1 cellular context compared by ENCODE assay signal in the genomic region with DNA sequence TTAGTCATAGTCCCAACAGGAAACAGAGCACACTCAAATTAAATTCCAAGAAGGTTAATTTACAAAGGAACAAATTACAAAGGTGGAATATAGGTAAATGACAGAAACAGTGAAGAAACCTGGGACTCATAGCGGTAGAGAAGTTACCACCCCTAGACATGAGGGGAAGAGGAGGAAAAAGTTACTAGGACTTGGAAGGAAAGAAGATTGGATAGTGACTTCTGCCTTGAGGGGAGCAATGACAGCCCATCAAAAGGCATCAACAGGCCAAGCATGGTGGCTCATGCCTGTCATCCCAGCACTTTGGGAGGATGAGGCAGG.
A peak's percentile ranks its signal among the peaks of the same experiment; 100 is the strongest.
TF ChIP-seq lines count a peak whose summit lies in the region.

No MANE protein-coding gene starts in this region.

TF ChIP-seq in K562, 482 proteins besides CTCF, POLR2A, EP300 and RAD21 (continued from another document):
- TF ChIP-seq, protein P1, sequence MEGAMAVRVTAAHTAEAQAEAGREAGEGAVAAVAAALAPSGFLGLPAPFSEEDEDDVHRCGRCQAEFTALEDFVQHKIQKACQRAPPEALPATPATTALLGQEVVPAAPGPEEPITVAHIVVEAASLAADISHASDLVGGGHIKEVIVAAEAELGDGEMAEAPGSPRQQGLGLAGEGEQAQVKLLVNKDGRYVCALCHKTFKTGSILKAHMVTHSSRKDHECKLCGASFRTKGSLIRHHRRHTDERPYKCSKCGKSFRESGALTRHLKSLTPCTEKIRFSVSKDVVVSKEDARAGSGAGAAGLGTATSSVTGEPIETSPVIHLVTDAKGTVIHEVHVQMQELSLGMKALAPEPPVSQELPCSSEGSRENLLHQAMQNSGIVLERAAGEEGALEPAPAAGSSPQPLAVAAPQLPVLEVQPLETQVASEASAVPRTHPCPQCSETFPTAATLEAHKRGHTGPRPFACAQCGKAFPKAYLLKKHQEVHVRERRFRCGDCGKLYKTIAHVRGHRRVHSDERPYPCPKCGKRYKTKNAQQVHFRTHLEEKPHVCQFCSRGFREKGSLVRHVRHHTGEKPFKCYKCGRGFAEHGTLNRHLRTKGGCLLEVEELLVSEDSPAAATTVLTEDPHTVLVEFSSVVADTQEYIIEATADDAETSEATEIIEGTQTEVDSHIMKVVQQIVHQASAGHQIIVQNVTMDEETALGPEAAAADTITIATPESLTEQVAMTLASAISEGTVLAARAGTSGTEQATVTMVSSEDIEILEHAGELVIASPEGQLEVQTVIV (CRISPR knock-in tag; IDR thresholded peaks at IDR 0.05; ENCODE audit: borderline replicate concordance): peak; percentile 24; the same call in 1 of the 2 replicates
- TF ChIP-seq, protein P2, sequence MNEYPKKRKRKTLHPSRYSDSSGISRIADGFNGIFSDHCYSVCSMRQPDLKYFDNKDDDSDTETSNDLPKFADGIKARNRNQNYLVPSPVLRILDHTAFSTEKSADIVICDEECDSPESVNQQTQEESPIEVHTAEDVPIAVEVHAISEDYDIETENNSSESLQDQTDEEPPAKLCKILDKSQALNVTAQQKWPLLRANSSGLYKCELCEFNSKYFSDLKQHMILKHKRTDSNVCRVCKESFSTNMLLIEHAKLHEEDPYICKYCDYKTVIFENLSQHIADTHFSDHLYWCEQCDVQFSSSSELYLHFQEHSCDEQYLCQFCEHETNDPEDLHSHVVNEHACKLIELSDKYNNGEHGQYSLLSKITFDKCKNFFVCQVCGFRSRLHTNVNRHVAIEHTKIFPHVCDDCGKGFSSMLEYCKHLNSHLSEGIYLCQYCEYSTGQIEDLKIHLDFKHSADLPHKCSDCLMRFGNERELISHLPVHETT (CRISPR knock-in tag; conservative IDR thresholded peaks at IDR 0.05 in 1 of 2, IDR thresholded peaks at IDR 0.05 in 1 of 2): 0 out of 4 replicates have a peak, but pooled peaks of 1 of the 2 experiments have one; percentile 26
- peak; percentile 51 to 90; a peak in 1 of 4 replicates for TF ChIP-seq TEAD1 (CRISPR knock-in tag; IDR thresholded peaks at IDR 0.05)
- peak; percentile 35; the same call in 1 of the 2 replicates for TF ChIP-seq TEAD2 (tag; IDR thresholded peaks at IDR 0.05)
- TF ChIP-seq HDAC3 (IDR thresholded peaks at IDR 0.05; ENCODE audit: borderline replicate concordance, partially characterized antibody): no peak
- peak; percentile 15 for TF ChIP-seq ZEB2 (IDR thresholded peaks at IDR 0.05)
- TF ChIP-seq, protein P3, sequence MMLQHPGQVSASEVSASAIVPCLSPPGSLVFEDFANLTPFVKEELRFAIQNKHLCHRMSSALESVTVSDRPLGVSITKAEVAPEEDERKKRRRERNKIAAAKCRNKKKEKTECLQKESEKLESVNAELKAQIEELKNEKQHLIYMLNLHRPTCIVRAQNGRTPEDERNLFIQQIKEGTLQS (IDR thresholded peaks at IDR 0.05): peak; percentile 32
- TF ChIP-seq, protein P3 (CRISPR knock-in tag; conservative IDR thresholded peaks at IDR 0.05): no peak
- 0 out of 2 replicates have a peak, but pooled peaks have one; percentile 4 for TF ChIP-seq ARID1B (IDR thresholded peaks at IDR 0.05)
- TF ChIP-seq GABPA (tag; conservative IDR thresholded peaks at IDR 0.05; ENCODE audit: low read depth): 0 out of 2 replicates have a peak, but pooled peaks have one; percentile 6
